19 cellular contexts compared by ENCODE assay signal in the genomic region with DNA sequence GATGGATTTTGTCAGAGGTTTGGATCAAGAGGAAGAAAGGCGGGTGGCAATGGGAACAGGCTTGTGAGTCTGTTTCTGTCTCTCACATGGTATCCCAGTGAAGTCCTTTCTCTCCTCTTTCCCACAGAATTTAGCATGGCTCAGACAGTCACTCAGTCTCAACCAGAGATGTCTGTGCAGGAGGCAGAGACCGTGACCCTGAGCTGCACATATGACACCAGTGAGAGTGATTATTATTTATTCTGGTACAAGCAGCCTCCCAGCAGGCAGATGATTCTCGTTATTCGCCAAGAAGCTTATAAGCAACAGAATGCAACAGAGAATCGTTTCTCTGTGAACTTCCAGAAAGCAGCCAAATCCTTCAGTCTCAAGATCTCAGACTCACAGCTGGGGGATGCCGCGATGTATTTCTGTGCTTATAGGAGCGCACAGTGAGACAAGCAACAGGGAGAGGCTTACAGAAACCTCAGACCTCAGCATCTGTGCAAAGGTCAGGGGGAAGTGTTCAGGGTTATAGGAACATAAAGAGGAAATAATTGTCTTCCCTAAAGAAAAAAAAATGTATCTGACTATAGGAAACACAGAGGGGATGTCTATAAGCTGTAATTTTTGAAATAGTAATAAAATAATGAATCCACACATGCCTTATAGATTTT.
DNase-seq lines count a peak whose midpoint lies in the region; ATAC-seq and TF ChIP-seq lines count a peak whose summit lies in the region.
"Had no signal": no experiment of that assay in that cellular context is flagged by ENCODE, and none has a peak within 500 bp of the region (broad histone marks: within the 10 kb centered on the region; RNA-seq: fewer than 3 reads in every experiment).

No MANE protein-coding gene starts in this region.

- H3K9me3 ChIP-seq in tibial artery, result no peaks in the 10 kb centered on the region

- intact Hi-C loops in tibial artery (cut with DNase I; ENCODE audit: low total_unique reads), result no loop called here

- no peak for ATAC-seq in activated naive CD4-positive, alpha-beta T cell treated with anti-CD3 and anti-CD28 coated beads, Interleukin-2, amount 50 U/mL, for 72 hours
- no peak for ATAC-seq in activated naive CD8-positive, alpha-beta T cell treated with anti-CD3 and anti-CD28 coated beads, Interleukin-2, amount 50 U/mL, for 24 hours

- peak overlapping the region; percentile 86 for H3K27ac Mint-ChIP-seq in activated naive CD4-positive, alpha-beta T cell treated with anti-CD3 and anti-CD28 coated beads, Interleukin-2, amount 10 ng/mL, durations not matched to agents 7 days and 5 days
- H3K27ac Mint-ChIP-seq in activated naive CD4-positive, alpha-beta T cell treated with anti-CD3 and anti-CD28 coated beads, Interleukin-2, amount 50 U/mL, for 72 hours, result no peak overlapping the region
- H3K27ac Mint-ChIP-seq in activated naive CD8-positive, alpha-beta T cell treated with anti-CD3 and anti-CD28 coated beads, Interleukin-2, amount 50 U/mL, for 24 hours, result peak overlapping the region; percentile 35
- H3K27ac Mint-ChIP-seq: dendritic cell treated with granulocyte-macrophage colony-stimulating factor and Interleukin-4, amounts not matched to agents 40 ng/mL and 50 ng/mL, for 4 days; mesothelial cell of epicardium had no signal

- CTCF ChIA-PET in activated naive CD4-positive, alpha-beta T cell treated with anti-CD3 and anti-CD28 coated beads, Interleukin-2, amount 10 ng/mL, durations not matched to agents 7 days and 5 days (lab: Charles Lee), result interaction anchor here (1.3 kb wide), 1 partner anchor 57 kb away, joined by 3 read pairs; no protein-coding TSS in a partner anchor

- no peak overlapping the region for H3K4me3 ChIP-seq in tibial artery

- TF ChIP-seq CTCF in tibial artery (IDR thresholded peaks at IDR 0.05), result no peak

- DNase-seq in activated naive CD4-positive, alpha-beta T cell treated with anti-CD3 and anti-CD28 coated beads, Interleukin-2, amount 10 ng/mL, durations not matched to agents 7 days and 5 days, result no peak
- DNase-seq in activated naive CD4-positive, alpha-beta T cell treated with anti-CD3 and anti-CD28 coated beads, Interleukin-2, amount 50 U/mL, for 72 hours (ENCODE audit: low spot score in 2 of 2), result no peak
- DNase-seq in NOMO-1 treated with dmso at 0.1 percent for 144 hours (lab: John Stamatoyannopoulos, UW; ENCODE audit: unreplicated experiment) (peak; percentile 33), tibial artery (no peak), COR-L47 (lab: John Stamatoyannopoulos, UW) (no peak), NCI-H187 (lab: John Stamatoyannopoulos, UW) (no peak), NCI-H1105 (lab: John Stamatoyannopoulos, UW) (no peak)
- no peak for DNase-seq in activated naive CD8-positive, alpha-beta T cell treated with anti-CD3 and anti-CD28 coated beads, Interleukin-2, amount 50 U/mL, for 24 hours
- DNase-seq: activated CD8-positive, alpha-beta memory T cell treated with anti-CD3 and anti-CD28 coated beads, Interleukin-2, amount 50 U/mL, for 4 hours; DMS153; erythroblast; glutamatergic neuron; MM.1S; NCI-H82; occipital lobe; SHP77 treated with DMSO at 0.1 percent for 48 hours; stimulated activated CD4-positive, alpha-beta T cell treated with anti-CD3 and anti-CD28 coated beads, Interleukin-4, amount 100 ng/mL, for 4 hours had no signal

- peaks cover 2% of the 10 kb centered on the region for H3K4me1 Mint-ChIP-seq in activated naive CD4-positive, alpha-beta T cell treated with anti-CD3 and anti-CD28 coated beads, Interleukin-2, amount 10 ng/mL, durations not matched to agents 7 days and 5 days
- peaks cover 19% of the 10 kb centered on the region for H3K4me1 Mint-ChIP-seq in activated naive CD8-positive, alpha-beta T cell treated with anti-CD3 and anti-CD28 coated beads, Interleukin-2, amount 50 U/mL, for 24 hours

- H3K27me3 ChIP-seq in tibial artery, result no peaks in the 10 kb centered on the region

- H3K9me3 Mint-ChIP-seq in activated naive CD4-positive, alpha-beta T cell treated with anti-CD3 and anti-CD28 coated beads, Interleukin-2, amount 10 ng/mL, durations not matched to agents 7 days and 5 days, result no peaks in the 10 kb centered on the region
- no peaks in the 10 kb centered on the region for H3K9me3 Mint-ChIP-seq in activated naive CD4-positive, alpha-beta T cell treated with anti-CD3 and anti-CD28 coated beads, Interleukin-2, amount 50 U/mL, for 72 hours
- H3K9me3 Mint-ChIP-seq in activated naive CD8-positive, alpha-beta T cell treated with anti-CD3 and anti-CD28 coated beads, Interleukin-2, amount 50 U/mL, for 24 hours, result no peaks in the 10 kb centered on the region

- peaks cover 0 to 76% (median 12%) of the 10 kb centered on the region in 4 donors for H3K4me1 ChIP-seq in tibial artery

- no peaks in the 10 kb centered on the region for H3K36me3 Mint-ChIP-seq in activated naive CD4-positive, alpha-beta T cell treated with anti-CD3 and anti-CD28 coated beads, Interleukin-2, amount 10 ng/mL, durations not matched to agents 7 days and 5 days
- H3K36me3 Mint-ChIP-seq in activated naive CD4-positive, alpha-beta T cell treated with anti-CD3 and anti-CD28 coated beads, Interleukin-2, amount 50 U/mL, for 72 hours, result no peaks in the 10 kb centered on the region
- no peaks in the 10 kb centered on the region for H3K36me3 Mint-ChIP-seq in activated naive CD8-positive, alpha-beta T cell treated with anti-CD3 and anti-CD28 coated beads, Interleukin-2, amount 50 U/mL, for 24 hours (ENCODE audit: low read depth)
- H3K36me3 Mint-ChIP-seq: mesothelial cell of epicardium had no signal

- peak overlapping the region; percentile 28 to 56 for H3K27ac ChIP-seq in tibial artery

- no peaks in the 10 kb centered on the region for H3K27me3 Mint-ChIP-seq in activated naive CD4-positive, alpha-beta T cell treated with anti-CD3 and anti-CD28 coated beads, Interleukin-2, amount 10 ng/mL, durations not matched to agents 7 days and 5 days
- H3K27me3 Mint-ChIP-seq in activated naive CD8-positive, alpha-beta T cell treated with anti-CD3 and anti-CD28 coated beads, Interleukin-2, amount 50 U/mL, for 24 hours, result no peaks in the 10 kb centered on the region

- peak overlapping the region; percentile 68 for H3K4me3 Mint-ChIP-seq in activated naive CD4-positive, alpha-beta T cell treated with anti-CD3 and anti-CD28 coated beads, Interleukin-2, amount 10 ng/mL, durations not matched to agents 7 days and 5 days
- peak overlapping the region; percentile 74 for H3K4me3 Mint-ChIP-seq in activated naive CD8-positive, alpha-beta T cell treated with anti-CD3 and anti-CD28 coated beads, Interleukin-2, amount 50 U/mL, for 24 hours
- H3K4me3 Mint-ChIP-seq: dendritic cell treated with granulocyte-macrophage colony-stimulating factor and Interleukin-4, amounts not matched to agents 40 ng/mL and 50 ng/mL, for 4 days; mesothelial cell of epicardium had no signal

- H3K36me3 ChIP-seq in tibial artery, result no peaks in the 10 kb centered on the region

Comparison
In these comparisons a context has a peak if more than half of its experiments do, and no peak if none do; other contexts are left out.
1. H3K27ac Mint-ChIP-seq: peak in activated naive CD4-positive, alpha-beta T cell treated with anti-CD3 and anti-CD28 coated beads, Interleukin-2, amount 10 ng/mL, durations not matched to agents 7 days and 5 days (single experiment) and activated naive CD8-positive, alpha-beta T cell treated with anti-CD3 and anti-CD28 coated beads, Interleukin-2, amount 50 U/mL, for 24 hours (single experiment); none in activated naive CD4-positive, alpha-beta T cell treated with anti-CD3 and anti-CD28 coated beads, Interleukin-2, amount 50 U/mL, for 72 hours (0 of 2).